In the genomic region with DNA sequence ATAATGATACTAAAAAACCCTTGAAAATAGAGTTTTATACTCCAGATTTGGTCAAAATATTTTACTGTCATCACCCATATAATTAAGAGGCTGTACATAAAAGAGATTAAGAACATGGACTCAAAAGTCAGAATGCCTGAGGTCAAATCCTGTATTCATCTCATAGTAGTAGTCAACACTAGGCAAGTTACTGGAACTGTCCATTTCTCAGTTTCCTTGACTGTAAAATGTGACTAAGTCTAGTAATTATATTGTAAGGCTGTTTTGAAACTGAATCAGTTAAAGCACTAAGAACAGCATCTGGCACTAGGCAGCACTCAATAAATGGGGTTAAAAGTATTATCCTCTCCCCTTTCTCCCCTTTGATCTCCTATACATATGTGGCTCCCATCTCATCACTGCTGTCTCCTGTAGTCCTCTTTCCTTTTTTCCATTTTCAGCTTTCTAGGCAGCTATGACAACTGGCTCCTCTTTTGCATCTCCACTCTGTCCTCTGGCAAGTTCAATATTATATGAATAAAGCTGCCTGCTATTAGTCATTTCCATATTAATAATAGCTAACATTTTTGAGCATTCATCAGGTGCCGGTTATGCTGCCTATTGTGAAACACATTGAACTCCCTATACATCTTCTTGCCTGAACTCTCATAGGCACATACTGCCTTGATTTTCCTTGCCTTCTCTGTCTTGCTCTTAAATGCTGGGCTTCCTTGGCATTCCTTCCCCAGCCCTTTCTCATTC, we compare ENCODE assay signal across 26 cellular contexts.
DNase-seq lines count a peak whose midpoint lies in the region; ATAC-seq, FAIRE-seq and TF ChIP-seq lines count a peak whose summit lies in the region.
"Had no signal": no experiment of that assay in that cellular context is flagged by ENCODE, and none has a peak within 500 bp of the region (broad histone marks: within the 10 kb centered on the region; RNA-seq: fewer than 3 reads in every experiment).

No MANE protein-coding gene starts in this region.

- H3K27me3 ChIP-seq in SK-N-SH (ENCODE audit: insufficient read depth) (no peaks in the 10 kb centered on the region), fibroblast of lung (ENCODE audit: control insufficient read depth, insufficient read depth, low read length) (no peaks in the 10 kb centered on the region)
- H3K27me3 ChIP-seq in CD4-positive, alpha-beta memory T cell (ENCODE audit: insufficient read depth, low read length), result no peaks in the 10 kb centered on the region
- H3K27me3 ChIP-seq: neutrophil, suprapubic skin, vagina had no signal

- H3K36me3 ChIP-seq in SK-N-SH (replicated peaks in 1 of 2; ENCODE audit: control insufficient read depth in 1 of 2, insufficient read depth in 2 of 2, low read length in 1 of 2) (no peaks in the 10 kb centered on the region), fibroblast of lung (ENCODE audit: control insufficient read depth, insufficient read depth, low read length) (no peaks in the 10 kb centered on the region)
- H3K36me3 ChIP-seq in CD4-positive, alpha-beta memory T cell (ENCODE audit: insufficient read depth, low read length), result no peaks in the 10 kb centered on the region
- H3K36me3 ChIP-seq: neutrophil, suprapubic skin, vagina, WERI-Rb-1 had no signal

- CTCF ChIA-PET in SK-N-SH (lab: Yijun Ruan, JAX), result interaction anchor here (0.6 kb wide), 1 partner anchor 392 kb away, joined by 3 read pairs; no protein-coding TSS in a partner anchor
- CTCF ChIA-PET in CD4-positive, alpha-beta memory T cell (lab: Charles Lee; ENCODE audit: partially characterized antibody), result no interaction called here

- peak; percentile 49 for ATAC-seq in HG02884 (IDR thresholded peaks at IDR 0.05; ENCODE audit: unreplicated experiment)
- ATAC-seq: A549 had no signal

- 16% methylated on average over 1 of the region's 1 CpG for WGBS in SK-N-SH (ENCODE audit: low lambda C conversion rate)

- H3K27ac Mint-ChIP-seq in CD4-positive, alpha-beta memory T cell, result no peak overlapping the region

- H3K27me3 Mint-ChIP-seq in CD4-positive, alpha-beta memory T cell, result peaks cover 0 to 1% of the 10 kb centered on the region in 2 donors

- intact Hi-C loops in CD4-positive, alpha-beta memory T cell (cut with micrococcal nuclease), result no loop called here

- TF ChIP-seq RAD21 in SK-N-SH (IDR thresholded peaks at IDR 0.05; ENCODE audit: low read length), result no peak

- H3F3A ChIP-seq in SK-N-SH (replicated peaks; ENCODE audit: insufficient read depth), result peaks cover 3% of the 10 kb centered on the region

- peaks cover 0 to 7% (median under 1%) of the 10 kb centered on the region in 8 donors for H3K9me3 Mint-ChIP-seq in CD4-positive, alpha-beta memory T cell

- no peaks in the 10 kb centered on the region for H3K36me3 Mint-ChIP-seq in CD4-positive, alpha-beta memory T cell

- peaks cover 0 to 3% of the 10 kb centered on the region in 2 experiments; a peak in 1 of 4 replicates for H3K4me1 ChIP-seq in SK-N-SH (ENCODE audit: control insufficient read depth in 1 of 2, insufficient read depth in 2 of 2, low read depth in 1 of 2, low read length in 1 of 2)
- H3K4me1 ChIP-seq in fibroblast of lung (ENCODE audit: control insufficient read depth, extremely low read depth, insufficient read depth, low read length), result peaks cover 8% of the 10 kb centered on the region
- no peaks in the 10 kb centered on the region for H3K4me1 ChIP-seq in CD4-positive, alpha-beta memory T cell (ENCODE audit: insufficient read depth, low read length)
- H3K4me1 ChIP-seq: A549, suprapubic skin, vagina had no signal

- no peak overlapping the region for H3K4me2 ChIP-seq in SK-N-SH
- H3K4me2 ChIP-seq in fibroblast of lung (ENCODE audit: extremely low read depth, insufficient read depth, low read length), result no peak overlapping the region
- H3K4me2 ChIP-seq: A549 had no signal

- no peaks in the 10 kb centered on the region for H4K20me1 ChIP-seq in SK-N-SH (ENCODE audit: insufficient read depth)
- no peaks in the 10 kb centered on the region for H4K20me1 ChIP-seq in fibroblast of lung (ENCODE audit: control insufficient read depth, extremely low read depth, insufficient read depth, low read length)

- POLR2A ChIA-PET in SK-N-SH (lab: Yijun Ruan, JAX), result no interaction called here
- POLR2A ChIA-PET in CD4-positive, alpha-beta memory T cell (lab: Charles Lee; ENCODE audit: partially characterized antibody), result no interaction called here

- H2AFZ ChIP-seq in SK-N-SH (ENCODE audit: low read depth), result no peak overlapping the region
- no peak overlapping the region for H2AFZ ChIP-seq in fibroblast of lung (ENCODE audit: low read length)

- H3K79me2 ChIP-seq in SK-N-SH (ENCODE audit: insufficient read depth) (no peaks in the 10 kb centered on the region), fibroblast of lung (ENCODE audit: control insufficient read depth, insufficient read depth, low read length) (no peaks in the 10 kb centered on the region)

- H3K27ac ChIP-seq in SK-N-SH (ENCODE audit: low read depth in 2 of 2, low read length in 1 of 2) (peak overlapping the region; percentile 16 to 59), fibroblast of lung (ENCODE audit: insufficient read depth, low read length) (peak overlapping the region; percentile 20)
- H3K27ac ChIP-seq in CD4-positive, alpha-beta memory T cell (ENCODE audit: low read depth, low read length), result no peak overlapping the region
- H3K27ac ChIP-seq: A549, C4-2B, HL-60, neutrophil, suprapubic skin, vagina, WERI-Rb-1 had no signal

- H3K4me3 Mint-ChIP-seq in CD4-positive, alpha-beta memory T cell, result peak overlapping the region in 1 of 8 donors; percentile 36

- TF ChIP-seq EP300 in SK-N-SH (IDR thresholded peaks at IDR 0.05; ENCODE audit: borderline replicate concordance in 1 of 2, low read depth in 1 of 2, low read length in 1 of 2), result no peak

- FAIRE-seq in urothelium cell line (lab: Jason Lieb, UNC), result no peak
- FAIRE-seq: A549 had no signal

- H3K4me1 Mint-ChIP-seq in CD4-positive, alpha-beta memory T cell, result no peaks in the 10 kb centered on the region

- H3K9me3 ChIP-seq in SK-N-SH, result no peaks in the 10 kb centered on the region
- H3K9me3 ChIP-seq in fibroblast of lung (ENCODE audit: control insufficient read depth, insufficient read depth, low read depth, low read length), result no peaks in the 10 kb centered on the region
- H3K9me3 ChIP-seq in CD4-positive, alpha-beta memory T cell (ENCODE audit: control insufficient read depth in 1 of 2, low read length in 2 of 2), result no peaks in the 10 kb centered on the region
- H3K9me3 ChIP-seq: A549, neutrophil, suprapubic skin, vagina had no signal

- DNase-seq in EH (ENCODE audit: low read depth), result peak; percentile 76
- no peak for DNase-seq in SK-N-SH
- peak in 1 of 2 donors; percentile 38 for DNase-seq in fibroblast of lung (ENCODE audit: low read depth in 2 of 2)
- DNase-seq in NCI-H2171 (lab: John Stamatoyannopoulos, UW), result no peak
- DNase-seq in NCI-H1930 (lab: John Stamatoyannopoulos, UW), result no peak
- DNase-seq in urothelium cell line (ENCODE audit: low spot score), result no peak
- DNase-seq in CD4-positive, alpha-beta memory T cell, result no peak
- DNase-seq: activated CD4-positive, alpha-beta T cell treated with anti-CD3 and anti-CD28 coated beads, Interleukin-2, amount 50 U/mL, for 48 hours; activated gamma-delta T cell treated with Interleukin-2 at 50 U/mL for 16 hours; amniotic stem cell; DMS 273 treated with DMSO at 0.1 percent for 48 hours; effector CD4-positive, alpha-beta T cell; GF-D8; MV-4-11; NCI-H187 treated with DMSO at 0.1 percent for 48 hours; NCI-H510A; retina; Right ventricle myocardium superior; WERI-Rb-1 had no signal

- TF ChIP-seq CTCF in SK-N-SH (IDR thresholded peaks at IDR 0.05) (no peak), fibroblast of lung (conservative IDR thresholded peaks at IDR 0.05 in 1 of 2, IDR thresholded peaks at IDR 0.05 in 1 of 2; ENCODE audit: low read depth in 1 of 2, low read length in 2 of 2) (no peak)

- no peak overlapping the region for H3K9ac ChIP-seq in SK-N-SH
- H3K9ac ChIP-seq in fibroblast of lung (ENCODE audit: insufficient read depth, low read length), result no peak overlapping the region

- H3K9me2 ChIP-seq in SK-N-SH, result no peaks in the 10 kb centered on the region

- H3K4me3 ChIP-seq in SK-N-SH (ENCODE audit: low read depth in 2 of 2, low read length in 1 of 2) (no peak overlapping the region), fibroblast of lung (replicated peaks in 1 of 4; ENCODE audit: control extremely low read depth in 1 of 4, insufficient read depth in 1 of 4, low read depth in 3 of 4, low read length in 4 of 4) (no peak overlapping the region)
- H3K4me3 ChIP-seq in CD4-positive, alpha-beta memory T cell (ENCODE audit: low read length in 2 of 2), result no peak overlapping the region
- H3K4me3 ChIP-seq: A549, suprapubic skin, vagina had no signal

TF ChIP-seq in SK-N-SH, 30 proteins besides CTCF, POLR2A, EP300 and RAD21:
- TF ChIP-seq GATA2 (CRISPR knock-in tag; IDR thresholded peaks at IDR 0.05), result no peak
- no peak for TF ChIP-seq MXI1 (IDR thresholded peaks at IDR 0.05; ENCODE audit: low read depth, low read length)
- TF ChIP-seq TCF12 (IDR thresholded peaks at IDR 0.05), result 0 out of 2 replicates have a peak, but pooled peaks have one; percentile 6
- TF ChIP-seq, protein P1, sequence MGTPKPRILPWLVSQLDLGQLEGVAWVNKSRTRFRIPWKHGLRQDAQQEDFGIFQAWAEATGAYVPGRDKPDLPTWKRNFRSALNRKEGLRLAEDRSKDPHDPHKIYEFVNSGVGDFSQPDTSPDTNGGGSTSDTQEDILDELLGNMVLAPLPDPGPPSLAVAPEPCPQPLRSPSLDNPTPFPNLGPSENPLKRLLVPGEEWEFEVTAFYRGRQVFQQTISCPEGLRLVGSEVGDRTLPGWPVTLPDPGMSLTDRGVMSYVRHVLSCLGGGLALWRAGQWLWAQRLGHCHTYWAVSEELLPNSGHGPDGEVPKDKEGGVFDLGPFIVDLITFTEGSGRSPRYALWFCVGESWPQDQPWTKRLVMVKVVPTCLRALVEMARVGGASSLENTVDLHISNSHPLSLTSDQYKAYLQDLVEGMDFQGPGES (IDR thresholded peaks at IDR 0.05; ENCODE audit: low read depth, low read length), result no peak
- no peak for TF ChIP-seq POLR2AphosphoS5 (IDR thresholded peaks at IDR 0.05; ENCODE audit: low read depth, low read length)
- no peak for TF ChIP-seq NFIC (IDR thresholded peaks at IDR 0.05; ENCODE audit: borderline replicate concordance)
- 0 out of 2 replicates have a peak, but pooled peaks have one; percentile 26 for TF ChIP-seq FOSL2 (IDR thresholded peaks at IDR 0.05; ENCODE audit: borderline replicate concordance, low read depth)
TF ChIP-seq in SK-N-SH: peak in this region for 2.
